In genomic region chr1:206557636-206558473, GRCh38 we compare ENCODE assay signal across 1 cellular context.
TF ChIP-seq lines count a peak whose summit lies in the region.

No MANE protein-coding gene starts in this region.

TF ChIP-seq in IMR-90, 13 proteins besides CTCF, POLR2A, EP300 and RAD21:
- TF ChIP-seq CEBPB (IDR thresholded peaks at IDR 0.05; ENCODE audit: low read depth, low read length) (no peak), MAZ (IDR thresholded peaks at IDR 0.05; ENCODE audit: borderline replicate concordance, low read depth, low read length) (no peak), CHD1 (IDR thresholded peaks at IDR 0.05; ENCODE audit: low read depth, low read length) (no peak), MAFK (IDR thresholded peaks at IDR 0.05; ENCODE audit: low read depth, low read length) (no peak), RCOR1 (IDR thresholded peaks at IDR 0.05; ENCODE audit: insufficient replicate concordance, low read length) (no peak), SMC3 (IDR thresholded peaks at IDR 0.05; ENCODE audit: low read depth, low read length) (no peak), RFX5 (IDR thresholded peaks at IDR 0.05; ENCODE audit: low read depth, low read length) (no peak)
- TF ChIP-seq, protein P1, sequence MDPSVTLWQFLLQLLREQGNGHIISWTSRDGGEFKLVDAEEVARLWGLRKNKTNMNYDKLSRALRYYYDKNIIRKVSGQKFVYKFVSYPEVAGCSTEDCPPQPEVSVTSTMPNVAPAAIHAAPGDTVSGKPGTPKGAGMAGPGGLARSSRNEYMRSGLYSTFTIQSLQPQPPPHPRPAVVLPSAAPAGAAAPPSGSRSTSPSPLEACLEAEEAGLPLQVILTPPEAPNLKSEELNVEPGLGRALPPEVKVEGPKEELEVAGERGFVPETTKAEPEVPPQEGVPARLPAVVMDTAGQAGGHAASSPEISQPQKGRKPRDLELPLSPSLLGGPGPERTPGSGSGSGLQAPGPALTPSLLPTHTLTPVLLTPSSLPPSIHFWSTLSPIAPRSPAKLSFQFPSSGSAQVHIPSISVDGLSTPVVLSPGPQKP (IDR thresholded peaks at IDR 0.05; ENCODE audit: borderline replicate concordance, low read depth, low read length): no peak
- TF ChIP-seq, protein P2, sequence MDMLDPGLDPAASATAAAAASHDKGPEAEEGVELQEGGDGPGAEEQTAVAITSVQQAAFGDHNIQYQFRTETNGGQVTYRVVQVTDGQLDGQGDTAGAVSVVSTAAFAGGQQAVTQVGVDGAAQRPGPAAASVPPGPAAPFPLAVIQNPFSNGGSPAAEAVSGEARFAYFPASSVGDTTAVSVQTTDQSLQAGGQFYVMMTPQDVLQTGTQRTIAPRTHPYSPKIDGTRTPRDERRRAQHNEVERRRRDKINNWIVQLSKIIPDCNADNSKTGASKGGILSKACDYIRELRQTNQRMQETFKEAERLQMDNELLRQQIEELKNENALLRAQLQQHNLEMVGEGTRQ (IDR thresholded peaks at IDR 0.05; ENCODE audit: low read depth, low read length): no peak
